6 cellular contexts compared by ENCODE assay signal in the genomic region with DNA sequence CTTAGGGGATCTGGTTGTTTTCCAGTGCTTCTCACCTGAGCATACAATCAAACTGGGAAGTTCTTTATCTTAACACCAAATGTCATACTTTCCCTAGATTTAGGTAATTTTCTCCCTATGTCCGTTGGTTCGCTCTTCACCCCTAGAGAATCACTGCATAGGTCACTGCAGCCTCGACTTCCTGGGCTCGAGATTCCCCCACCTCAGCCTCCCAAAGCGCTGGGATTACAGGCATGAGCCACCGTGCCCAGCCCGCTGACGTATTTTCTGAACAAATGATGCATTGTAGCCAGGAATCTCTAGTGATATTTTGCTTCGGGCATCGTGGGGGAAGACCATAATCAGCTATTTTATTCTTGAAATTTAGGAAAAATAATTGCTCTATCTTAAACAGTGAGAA. TPM values are rescaled to one million over a fixed set of nuclear protein-coding genes. Genes with fewer than 3 reads are reported as not detected.
DNase-seq lines count a peak whose midpoint lies in the region; ATAC-seq and TF ChIP-seq lines count a peak whose summit lies in the region.

No MANE protein-coding gene starts in this region.

- H4K20me1 ChIP-seq in MM.1S (ENCODE audit: insufficient read depth, low read length), result no peaks in the 10 kb centered on the region

- ATAC-seq in GM19397 (IDR thresholded peaks at IDR 0.05; ENCODE audit: unreplicated experiment), result no peak
- no peak for ATAC-seq in GM21381 (IDR thresholded peaks at IDR 0.05; ENCODE audit: unreplicated experiment)
- ATAC-seq in esophagus mucosa, result no peak

- H3K36me3 Mint-ChIP-seq in dendritic cell treated with granulocyte-macrophage colony-stimulating factor and Interleukin-4, amounts not matched to agents 40 ng/mL and 50 ng/mL, for 4 days (ENCODE audit: low read depth), result peaks cover 85% of the 10 kb centered on the region

- peak overlapping the region; percentile 89; the same call in 1 of the 2 replicates for H3K27ac ChIP-seq in MM.1S (ENCODE audit: low read length)
- H3K27ac ChIP-seq in rectal smooth muscle tissue (ENCODE audit: low read depth, low read length), result peak overlapping the region; percentile 95

- H3F3A ChIP-seq in MM.1S (ENCODE audit: insufficient read depth, low read length), result peaks cover 66% of the 10 kb centered on the region

- H2AFZ ChIP-seq in MM.1S (ENCODE audit: low read length), result peak overlapping the region; percentile 79; the same call in 1 of the 2 replicates

- H3K36me3 ChIP-seq in MM.1S (replicated peaks; ENCODE audit: insufficient read depth, low read length) (peaks cover 18% of the 10 kb centered on the region; the same call in 1 of the 2 replicates), rectal smooth muscle tissue (ENCODE audit: control insufficient read depth, insufficient read depth, low read length) (peaks cover 17% of the 10 kb centered on the region)

- intact Hi-C loops in dendritic cell treated with granulocyte-macrophage colony-stimulating factor and Interleukin-4, amounts not matched to agents 40 ng/mL and 50 ng/mL, for 4 days (cut with micrococcal nuclease), result loop anchor here (5.0 kb wide), 2 partner anchors 73 to 378 kb away; a partner anchor contains a TSS

- no peak for DNase-seq in MM.1S

- TF ChIP-seq CTCF in MM.1S (IDR thresholded peaks at IDR 0.05; ENCODE audit: low read length), result no peak

- H3K9me3 ChIP-seq in MM.1S (replicated peaks; ENCODE audit: insufficient read depth, low read length), result no peaks in the 10 kb centered on the region

- no peaks in the 10 kb centered on the region for H3K27me3 Mint-ChIP-seq in dendritic cell treated with granulocyte-macrophage colony-stimulating factor and Interleukin-4, amounts not matched to agents 40 ng/mL and 50 ng/mL, for 4 days

- H3K4me1 ChIP-seq in MM.1S (ENCODE audit: low read length), result peaks cover 12% of the 10 kb centered on the region
- peaks cover 17% of the 10 kb centered on the region for H3K4me1 ChIP-seq in rectal smooth muscle tissue (ENCODE audit: control insufficient read depth, insufficient read depth, low read length)

- no peaks in the 10 kb centered on the region for H3K9me2 ChIP-seq in MM.1S (replicated peaks; ENCODE audit: insufficient read depth, low read length)

- H3K4me1 Mint-ChIP-seq in dendritic cell treated with granulocyte-macrophage colony-stimulating factor and Interleukin-4, amounts not matched to agents 40 ng/mL and 50 ng/mL, for 4 days (ENCODE audit: low read depth), result peaks cover 27% of the 10 kb centered on the region

- H3K27me3 ChIP-seq in MM.1S (replicated peaks; ENCODE audit: insufficient read depth, low read length) (no peaks in the 10 kb centered on the region), rectal smooth muscle tissue (ENCODE audit: control insufficient read depth, insufficient read depth, low read length) (no peaks in the 10 kb centered on the region)

- no peaks in the 10 kb centered on the region for H3K9me3 Mint-ChIP-seq in dendritic cell treated with granulocyte-macrophage colony-stimulating factor and Interleukin-4, amounts not matched to agents 40 ng/mL and 50 ng/mL, for 4 days

- peak overlapping the region; percentile 99 for H3K27ac Mint-ChIP-seq in dendritic cell treated with granulocyte-macrophage colony-stimulating factor and Interleukin-4, amounts not matched to agents 40 ng/mL and 50 ng/mL, for 4 days

- H3K4me3 ChIP-seq in MM.1S (ENCODE audit: low read length), result peak overlapping the region; percentile 77
- peak overlapping the region; percentile 87 for H3K4me3 ChIP-seq in rectal smooth muscle tissue (ENCODE audit: low read length)

- peak overlapping the region; percentile 94 for H3K4me3 Mint-ChIP-seq in dendritic cell treated with granulocyte-macrophage colony-stimulating factor and Interleukin-4, amounts not matched to agents 40 ng/mL and 50 ng/mL, for 4 days

- H3K79me2 ChIP-seq in MM.1S (ENCODE audit: low read length), result peaks cover 30% of the 10 kb centered on the region

- peak overlapping the region; percentile 90 for H3K9ac ChIP-seq in MM.1S (ENCODE audit: low read length)
- H3K9ac ChIP-seq in rectal smooth muscle tissue (ENCODE audit: low read length), result no peak overlapping the region

- peak overlapping the region; percentile 69 for H3K4me2 ChIP-seq in MM.1S (ENCODE audit: low read depth, low read length)

RNA-seq across cellular contexts. Expression of a gene that starts 1.1 kb away (rescaled TPM):
- 4,992 TPM for total RNA-seq in esophagus mucosa

RNA-seq across cellular contexts. Expression of a gene that starts 2.7 kb away (rescaled TPM):
- total RNA-seq in esophagus mucosa, result 1.8 TPM

RNA-seq across cellular contexts. Expression of a gene that starts 11.0 kb away (rescaled TPM):
- 125 TPM for total RNA-seq in esophagus mucosa

RNA-seq across cellular contexts. Expression of a gene that starts 12.7 kb away (rescaled TPM):
- total RNA-seq in esophagus mucosa, result 48.8 TPM

RNA-seq across cellular contexts. Expression of a gene that starts 35.4 kb away (rescaled TPM):
- 68.1 TPM for total RNA-seq in esophagus mucosa
